Comparison of ENCODE assay signal across 8 cellular contexts in genomic region chr16:71724320-71724751, GRCh38. TPM values are rescaled to one million over a fixed set of nuclear protein-coding genes. Genes with fewer than 3 reads are reported as not detected.
DNase-seq lines count a peak whose midpoint lies in the region; TF ChIP-seq lines count a peak whose summit lies in the region.

Gene PHLPP2 (minus strand): TSS chr16:71724701. CDS start chr16:71714795, 9,906 bp downstream.

- H3K9ac ChIP-seq in iPS-15b (ENCODE audit: low read depth, low read length) (no peak within 1 kb of the TSS), smooth muscle cell (ENCODE audit: low read depth) (no peak within 1 kb of the TSS)

- H3K79me2 ChIP-seq in smooth muscle cell (ENCODE audit: low read depth), result peaks cover 29% of the 10 kb centered on the region

- H3K27ac Mint-ChIP-seq in HFFc6, result peak within 1 kb of the TSS; percentile 55
- no peak within 1 kb of the TSS for H3K27ac Mint-ChIP-seq in activated T-helper 1 cell treated with anti-CD3 and anti-CD28 coated beads, Interleukin-12 subunit alpha, Interleukin-12 subunit beta, Interleukin-2, Interleukin-4 antibody, amounts not matched to agents 30 ng/mL and 10 ng/mL and 1 ng/mL, durations not matched to agents 14 hours and 24 hours and 36 hours

- H3K4me1 Mint-ChIP-seq in HFFc6 (ENCODE audit: low read depth), result peaks cover 24% of the 10 kb centered on the region
- peaks cover 14% of the 10 kb centered on the region for H3K4me1 Mint-ChIP-seq in activated T-helper 1 cell treated with anti-CD3 and anti-CD28 coated beads, Interleukin-12 subunit alpha, Interleukin-12 subunit beta, Interleukin-2, Interleukin-4 antibody, amounts not matched to agents 30 ng/mL and 10 ng/mL and 1 ng/mL, durations not matched to agents 14 hours and 24 hours and 36 hours (ENCODE audit: low read depth)

- peaks cover 29% of the 10 kb centered on the region for H4K20me1 ChIP-seq in smooth muscle cell (ENCODE audit: low read depth)

- 40% methylated on average over 10 of the region's 10 CpGs for WGBS in smooth muscle cell (ENCODE audit: low lambda C conversion rate)

- no peaks in the 10 kb centered on the region for H3K9me3 Mint-ChIP-seq in HFFc6
- H3K9me3 Mint-ChIP-seq in activated T-helper 1 cell treated with anti-CD3 and anti-CD28 coated beads, Interleukin-12 subunit alpha, Interleukin-12 subunit beta, Interleukin-2, Interleukin-4 antibody, amounts not matched to agents 30 ng/mL and 10 ng/mL and 1 ng/mL, durations not matched to agents 14 hours and 24 hours and 36 hours, result no peaks in the 10 kb centered on the region

- H3K27me3 Mint-ChIP-seq in HFFc6 (ENCODE audit: insufficient read depth), result no peaks in the 10 kb centered on the region; the same call in 1 of the 2 replicates
- H3K27me3 Mint-ChIP-seq in activated T-helper 1 cell treated with anti-CD3 and anti-CD28 coated beads, Interleukin-12 subunit alpha, Interleukin-12 subunit beta, Interleukin-2, Interleukin-4 antibody, amounts not matched to agents 30 ng/mL and 10 ng/mL and 1 ng/mL, durations not matched to agents 14 hours and 24 hours and 36 hours (ENCODE audit: insufficient read depth), result peaks cover 6% of the 10 kb centered on the region

- intact Hi-C loops in activated T-helper 1 cell treated with anti-CD3 and anti-CD28 coated beads, Interleukin-12 subunit alpha, Interleukin-12 subunit beta, Interleukin-2, Interleukin-4 antibody, amounts not matched to agents 30 ng/mL and 10 ng/mL and 1 ng/mL, durations not matched to agents 14 hours and 24 hours and 36 hours (cut with micrococcal nuclease), result loop anchor here (1.0 to 10.0 kb wide), 8 partner anchors 84 to 940 kb away; partner anchors contain the start of genes AP1G1, CMTR2, DHX38 and TXNL4B

- peaks cover 25% of the 10 kb centered on the region for H3F3A ChIP-seq in smooth muscle cell (ENCODE audit: low read depth)

- H3K4me1 ChIP-seq in iPS-15b (ENCODE audit: control insufficient read depth, insufficient read depth, low read length) (peaks cover 6% of the 10 kb centered on the region), smooth muscle cell (ENCODE audit: low read depth) (peaks cover under 1% of the 10 kb centered on the region)

- H3K9me3 ChIP-seq in iPS-15b (ENCODE audit: control insufficient read depth, insufficient read depth, low read length) (no peaks in the 10 kb centered on the region), smooth muscle cell (replicated peaks; ENCODE audit: low read depth) (no peaks in the 10 kb centered on the region)

- no peak for TF ChIP-seq CTCF in HFFc6 (IDR thresholded peaks at IDR 0.05)
- TF ChIP-seq CTCF in smooth muscle cell (IDR thresholded peaks at IDR 0.05; ENCODE audit: borderline replicate concordance, insufficient read depth, poor library complexity, severe bottlenecking), result no peak

- H3K4me2 ChIP-seq in smooth muscle cell, result peak within 1 kb of the TSS; percentile 90

- peaks cover 15% of the 10 kb centered on the region for H3K27me3 ChIP-seq in iPS-15b (ENCODE audit: control insufficient read depth, insufficient read depth, low read length)
- no peaks in the 10 kb centered on the region for H3K27me3 ChIP-seq in smooth muscle cell (ENCODE audit: low read depth)

- no peak within 1 kb of the TSS for H2AFZ ChIP-seq in smooth muscle cell (ENCODE audit: low read depth)

- peak within 1 kb of the TSS; percentile 86 for H3K4me3 Mint-ChIP-seq in HFFc6
- peak within 1 kb of the TSS; percentile 85 for H3K4me3 Mint-ChIP-seq in activated T-helper 1 cell treated with anti-CD3 and anti-CD28 coated beads, Interleukin-12 subunit alpha, Interleukin-12 subunit beta, Interleukin-2, Interleukin-4 antibody, amounts not matched to agents 30 ng/mL and 10 ng/mL and 1 ng/mL, durations not matched to agents 14 hours and 24 hours and 36 hours

- H3K36me3 Mint-ChIP-seq in HFFc6 (ENCODE audit: low read depth), result peaks cover 4% of the 10 kb centered on the region; the same call in 1 of the 2 replicates
- no peaks in the 10 kb centered on the region for H3K36me3 Mint-ChIP-seq in activated T-helper 1 cell treated with anti-CD3 and anti-CD28 coated beads, Interleukin-12 subunit alpha, Interleukin-12 subunit beta, Interleukin-2, Interleukin-4 antibody, amounts not matched to agents 30 ng/mL and 10 ng/mL and 1 ng/mL, durations not matched to agents 14 hours and 24 hours and 36 hours (ENCODE audit: low read depth)

- peak within 1 kb of the TSS; percentile 73 for H3K27ac ChIP-seq in smooth muscle cell (ENCODE audit: low read depth)

- H3K36me3 ChIP-seq in iPS-15b (ENCODE audit: control insufficient read depth, insufficient read depth, low read length) (no peaks in the 10 kb centered on the region), smooth muscle cell (ENCODE audit: low read depth) (no peaks in the 10 kb centered on the region)

- H3K4me3 ChIP-seq in iPS-15b (ENCODE audit: low read depth, low read length), result peak within 1 kb of the TSS; percentile 73
- peak within 1 kb of the TSS; percentile 96 for H3K4me3 ChIP-seq in smooth muscle cell

- DNase-seq in HFFc6 (no peak), smooth muscle cell (lab: John Stamatoyannopoulos, UW; ENCODE audit: unreplicated experiment) (no peak), NCI-H146 (lab: John Stamatoyannopoulos, UW) (no peak), AG20443 (ENCODE audit: low spot score) (no peak), NCI-H526 (lab: John Stamatoyannopoulos, UW) (no peak), RKO (ENCODE audit: low spot score) (no peak)
- no peak for DNase-seq in activated T-helper 1 cell treated with anti-CD3 and anti-CD28 coated beads, Interleukin-12 subunit alpha, Interleukin-12 subunit beta, Interleukin-2, Interleukin-4 antibody, amounts not matched to agents 30 ng/mL and 10 ng/mL and 1 ng/mL, durations not matched to agents 14 hours and 24 hours and 36 hours (ENCODE audit: low spot score)

RNA-seq across cellular contexts. Expression of gene PHLPP2, which starts in this region (rescaled TPM):
- total RNA-seq in HFFc6 (2021; fragmentation: NEBNext Ultra II Directional; extraction: Animal tissue kit (Norgen Biotek cat#: 25700)), result 10 to 100 TPM; 11.5 to 14.4 (median 12.9) TPM
- 16.5 and 19.0 TPM in 2 replicates for total RNA-seq in activated T-helper 1 cell treated with anti-CD3 and anti-CD28 coated beads, Interleukin-12 subunit alpha, Interleukin-12 subunit beta, Interleukin-2, Interleukin-4 antibody, amounts not matched to agents 30 ng/mL and 10 ng/mL and 1 ng/mL, durations not matched to agents 14 hours and 24 hours and 36 hours
- total RNA-seq in smooth muscle cell, result 5.3 and 6.6 TPM in 2 replicates
- 1.5 and 2.3 TPM in 2 replicates for polyA plus RNA-seq in smooth muscle cell
